ENCODE assay signal across 28 cellular contexts in genomic region chr4:71200944-71201533, GRCh38.
A peak's percentile ranks its signal among the peaks of the same experiment; 100 is the strongest.
DNase-seq lines count a peak whose midpoint lies in the region; ATAC-seq and FAIRE-seq lines count a peak whose summit lies in the region.
"Had no signal": no experiment of that assay in that cellular context is flagged by ENCODE, and none has a peak within 500 bp of the region (broad histone marks: within the 10 kb centered on the region; RNA-seq: fewer than 3 reads in every experiment).

No MANE protein-coding gene starts in this region.

- no peak overlapping the region for H3K4me3 Mint-ChIP-seq in central memory CD8-positive, alpha-beta T cell
- H3K4me3 Mint-ChIP-seq: CD4-positive, alpha-beta memory T cell had no signal

- H3K4ac ChIP-seq in mesendoderm (ENCODE audit: low read depth, low read length) = no peak overlapping the region

- H2BK5ac ChIP-seq in mesendoderm (ENCODE audit: low read length) = no peak overlapping the region

- H3K9me2 ChIP-seq in Karpas-422 (replicated peaks; ENCODE audit: insufficient read depth, low read length) = no peaks in the 10 kb centered on the region

- H3K4me3 ChIP-seq in Karpas-422 (ENCODE audit: low read length) (no peak overlapping the region), mesendoderm (ENCODE audit: low read length) (no peak overlapping the region)
- H3K4me3 ChIP-seq: GM12878, SJCRH30 had no signal

- no peak overlapping the region for H3K56ac ChIP-seq in mesendoderm (ENCODE audit: low read length)

- H3K36me3 ChIP-seq in Karpas-422 (ENCODE audit: insufficient read depth, low read length) (no peaks in the 10 kb centered on the region), mesendoderm (ENCODE audit: control insufficient read depth, insufficient read depth, low read length) (no peaks in the 10 kb centered on the region)
- H3K36me3 ChIP-seq: SJCRH30 had no signal

- no peak overlapping the region for H2BK120ac ChIP-seq in mesendoderm (ENCODE audit: low read depth, low read length)

- no peak overlapping the region for H2AK5ac ChIP-seq in mesendoderm (ENCODE audit: low read length)

- H3K27ac ChIP-seq in Karpas-422 (ENCODE audit: low read length) (no peak overlapping the region), mesendoderm (ENCODE audit: low read depth, low read length) (no peak overlapping the region), caudate nucleus (ENCODE audit: low read depth, low read length) (no peak overlapping the region)
- H3K27ac ChIP-seq: SJCRH30 had no signal

- no peaks in the 10 kb centered on the region for H3K36me3 Mint-ChIP-seq in central memory CD8-positive, alpha-beta T cell (ENCODE audit: insufficient read depth)
- H3K36me3 Mint-ChIP-seq: CD4-positive, alpha-beta memory T cell had no signal

- H3K9me3 Mint-ChIP-seq in central memory CD8-positive, alpha-beta T cell = no peaks in the 10 kb centered on the region
- H3K9me3 Mint-ChIP-seq: CD4-positive, alpha-beta memory T cell had no signal

- no peaks in the 10 kb centered on the region for H3K79me1 ChIP-seq in mesendoderm (ENCODE audit: low read length)

- no peak overlapping the region for H4K8ac ChIP-seq in mesendoderm (ENCODE audit: low read depth, low read length)

- H3K9me3 ChIP-seq in Karpas-422 (ENCODE audit: low read length) = no peaks in the 10 kb centered on the region
- H3K9me3 ChIP-seq: Caco-2, SJCRH30 had no signal

- H3K18ac ChIP-seq in mesendoderm (ENCODE audit: low read length) = no peak overlapping the region

- H3K27me3 Mint-ChIP-seq in central memory CD8-positive, alpha-beta T cell = no peaks in the 10 kb centered on the region

- no peak overlapping the region for H4K5ac ChIP-seq in mesendoderm (ENCODE audit: low read length)

- H3K4me1 Mint-ChIP-seq in central memory CD8-positive, alpha-beta T cell = peaks cover 28% of the 10 kb centered on the region

- H3K4me1 ChIP-seq in Karpas-422 (ENCODE audit: low read length) (no peaks in the 10 kb centered on the region), mesendoderm (ENCODE audit: control insufficient read depth, low read depth, low read length) (no peaks in the 10 kb centered on the region)
- H3K4me1 ChIP-seq: SJCRH30 had no signal

- no peaks in the 10 kb centered on the region for H4K20me1 ChIP-seq in Karpas-422 (ENCODE audit: insufficient read depth, low read depth, low read length)

- FAIRE-seq in HTR-8/SVneo (lab: Jason Lieb, UNC) = no peak
- FAIRE-seq: GM12878, H1 had no signal

- no peak for ATAC-seq in central memory CD8-positive, alpha-beta T cell (replicated peaks; ENCODE audit: extremely low read depth, poor library complexity, severe bottlenecking)
- ATAC-seq in HG02981 (IDR thresholded peaks at IDR 0.05; ENCODE audit: unreplicated experiment) = no peak
- ATAC-seq: GM12878, HCT116, PC-3, Right ventricle myocardium inferior, SK-N-SH treated with all-trans-retinoic acid at 6 μM for 48 hours had no signal

- no peak overlapping the region for H3K4me2 ChIP-seq in Karpas-422 (ENCODE audit: low read depth, low read length, poor library complexity, severe bottlenecking)
- no peak overlapping the region for H3K4me2 ChIP-seq in mesendoderm (ENCODE audit: low read length)

- WGBS in mesendoderm (ENCODE audit: extremely low coverage, insufficient coverage, low lambda C conversion rate) = no CpG with 5 or more reads among the region's 6 CpGs

- H2AFZ ChIP-seq in Karpas-422 (ENCODE audit: low read length) = no peak overlapping the region

- H3K27me3 ChIP-seq in Karpas-422 (ENCODE audit: low read length) (no peaks in the 10 kb centered on the region), mesendoderm (ENCODE audit: insufficient read depth, low read length, poor library complexity) (no peaks in the 10 kb centered on the region)

- no peak overlapping the region for H3K23ac ChIP-seq in mesendoderm (ENCODE audit: low read length)

- peak overlapping the region; percentile 4 for H3K27ac Mint-ChIP-seq in central memory CD8-positive, alpha-beta T cell (ENCODE audit: low read depth)

- DNase-seq in Karpas-422 = peak; percentile 17
- DNase-seq in central memory CD8-positive, alpha-beta T cell (ENCODE audit: low spot score in 2 of 2) = no peak
- peak; percentile 13 for DNase-seq in mesendoderm
- DNase-seq in NOMO-1 treated with DMSO at 0.1 percent for 48 hours (lab: John Stamatoyannopoulos, UW; ENCODE audit: unreplicated experiment) = no peak
- no peak for DNase-seq in HTR-8/SVneo (ENCODE audit: insufficient read length, low spot score)
- no peak for DNase-seq in caudate nucleus (lab: John Stamatoyannopoulos, UW)
- DNase-seq: C1 segment of cervical spinal cord; Caco-2; CD4-positive, alpha-beta memory T cell; DMS79; EL; GDM1; KG1; NCI-H1092 treated with DMSO at 0.1 percent for 48 hours; NCI-H1436; NCI-H1930; NCI-H2107; NCI-H446; NCI-H524 treated with DMSO at 0.1 percent for 48 hours; NCI-H774; PC-3; SJCRH30 had no signal

- H3K79me2 ChIP-seq in Karpas-422 (ENCODE audit: low read length) = no peaks in the 10 kb centered on the region
- no peaks in the 10 kb centered on the region for H3K79me2 ChIP-seq in mesendoderm (ENCODE audit: control insufficient read depth, insufficient read depth, low read length)

- H3K9ac ChIP-seq in Karpas-422 (ENCODE audit: low read length) = no peak overlapping the region
- H3K9ac ChIP-seq in mesendoderm (ENCODE audit: low read length) = no peak overlapping the region

- H2BK15ac ChIP-seq in mesendoderm (replicated peaks; ENCODE audit: low read depth) = no peak overlapping the region

Comparison
In these comparisons a context has a peak if more than half of its experiments do, and no peak if none do; other contexts are left out.
1. DNase-seq: peak in Karpas-422 (single experiment) and mesendoderm (single experiment); none in central memory CD8-positive, alpha-beta T cell (0 of 2), NOMO-1 treated with DMSO at 0.1 percent for 48 hours (single experiment), HTR-8/SVneo (single experiment) and caudate nucleus (0 of 61).